Comparison of ENCODE assay signal across 8 cellular contexts in genomic region chr1:63920154-63921117, GRCh38.
DNase-seq lines count a peak whose midpoint lies in the region; ATAC-seq, FAIRE-seq and TF ChIP-seq lines count a peak whose summit lies in the region.

No MANE protein-coding gene starts in this region.

- no TSS peak for BruUV-seq in HepG2 (replicated peaks; lab: Mats Ljungman, UMichigan)

- no peaks in the 10 kb centered on the region for H4K20me1 ChIP-seq in HepG2 (ENCODE audit: insufficient read depth, low read length)

- H3K4me1 ChIP-seq in HepG2 (ENCODE audit: insufficient read depth, low read length) (peaks cover 5% of the 10 kb centered on the region; the same call in 1 of the 2 replicates), right lobe of liver (no peaks in the 10 kb centered on the region)

- no peak overlapping the region for H3K4me3 Mint-ChIP-seq in CD4-positive, alpha-beta T cell

- H3K27ac ChIP-seq in HepG2 (ENCODE audit: extremely low read length, insufficient read depth, low read length) (no peak overlapping the region), right lobe of liver (no peak overlapping the region)
- H3K27ac ChIP-seq in CD4-positive, alpha-beta T cell (ENCODE audit: low read depth, low read length) = no peak overlapping the region

- no peak for DNase-seq in HepG2 (ENCODE audit: low spot score)
- DNase-seq in right lobe of liver = no peak
- DNase-seq in SW480 (ENCODE audit: low spot score) = peak; percentile 65
- peak; percentile 96 for DNase-seq in iris pigment epithelial cell (ENCODE audit: low read depth)
- DNase-seq in NCI-H2107 treated with DMSO at 0.1 percent for 48 hours (lab: John Stamatoyannopoulos, UW; ENCODE audit: unreplicated experiment) = no peak
- DNase-seq in CD4-positive, alpha-beta T cell = no peak
- no peak for DNase-seq in NOMO-1 treated with dmso at 0.1 percent for 144 hours (lab: John Stamatoyannopoulos, UW; ENCODE audit: unreplicated experiment)
- no peak for DNase-seq in NCI-H526 (lab: John Stamatoyannopoulos, UW)

- H3K9me3 Mint-ChIP-seq in CD4-positive, alpha-beta T cell = no peaks in the 10 kb centered on the region

- in situ Hi-C loops in HepG2 (cut with HindIII; ENCODE audit: extremely low pct_ligation_motif_present, low pct_unique_long_range_greater_than_20kb) = loop anchor here (25.0 kb wide), 2 partner anchors 233 to 308 kb away; no protein-coding TSS in a partner anchor

- POLR2A ChIA-PET in HepG2 (lab: Yijun Ruan, JAX) = no interaction called here
- POLR2A ChIA-PET in CD4-positive, alpha-beta T cell (lab: Charles Lee) = no interaction called here

- H3K27me3 Mint-ChIP-seq in CD4-positive, alpha-beta T cell = no peaks in the 10 kb centered on the region

- WGBS in HepG2 (ENCODE audit: low lambda C conversion rate) = 58% methylated on average over 7 of the region's 7 CpGs
- WGBS in right lobe of liver (ENCODE audit: insufficient coverage, low coverage, low lambda C conversion rate, missing lambda C conversion rate) = 53% methylated on average over 6 of the region's 7 CpGs

- no peak for TF ChIP-seq RAD21 in HepG2 (CRISPR knock-in tag; IDR thresholded peaks at IDR 0.05)

- TF ChIP-seq EP300 in HepG2 (IDR thresholded peaks at IDR 0.05; ENCODE audit: low read depth in 2 of 2, low read length in 2 of 2) (no peak), HepG2 (CRISPR knock-in tag; IDR thresholded peaks at IDR 0.05; ENCODE audit: borderline replicate concordance) (no peak)

- H3K36me3 ChIP-seq in HepG2 (replicated peaks in 1 of 2; ENCODE audit: control insufficient read depth in 1 of 2, insufficient read depth in 2 of 2, low read length in 2 of 2) (no peaks in the 10 kb centered on the region), right lobe of liver (no peaks in the 10 kb centered on the region)

- H3K9me3 ChIP-seq in HepG2 (ENCODE audit: low read length) (no peaks in the 10 kb centered on the region), right lobe of liver (no peaks in the 10 kb centered on the region)
- no peaks in the 10 kb centered on the region for H3K9me3 ChIP-seq in CD4-positive, alpha-beta T cell (ENCODE audit: control insufficient read depth, low read length)

- H3K4me2 ChIP-seq in HepG2 (ENCODE audit: low read depth, low read length) = no peak overlapping the region

- TF ChIP-seq CTCF in HepG2 (CRISPR knock-in tag; IDR thresholded peaks at IDR 0.05) (no peak), right lobe of liver (IDR thresholded peaks at IDR 0.05) (no peak)
- no peak for TF ChIP-seq CTCF in CD4-positive, alpha-beta T cell (IDR thresholded peaks at IDR 0.05)

- H3K4me3 ChIP-seq in HepG2 (replicated peaks in 1 of 3; ENCODE audit: insufficient read depth in 1 of 3, low read depth in 2 of 3, low read length in 3 of 3) (no peak overlapping the region), right lobe of liver (no peak overlapping the region)

- ATAC-seq in HepG2 (peak; percentile 32; the same call in 1 of the 3 replicates), right lobe of liver (no peak)
- ATAC-seq in CD4-positive, alpha-beta T cell (ENCODE audit: poor library complexity) = no peak

- H3K27me3 ChIP-seq in HepG2 (ENCODE audit: control insufficient read depth in 1 of 2, insufficient read depth in 2 of 2, low read length in 2 of 2) (no peaks in the 10 kb centered on the region), right lobe of liver (no peaks in the 10 kb centered on the region)
- H3K27me3 ChIP-seq in CD4-positive, alpha-beta T cell (ENCODE audit: control insufficient read depth, insufficient read depth, low read length) = no peaks in the 10 kb centered on the region

- no peak overlapping the region for H3K9ac ChIP-seq in HepG2 (ENCODE audit: insufficient read depth, low read depth, low read length)

- TF ChIP-seq POLR2A in HepG2 (IDR thresholded peaks at IDR 0.05; ENCODE audit: insufficient read depth in 1 of 2, low read depth in 2 of 2, low read length in 2 of 2) (no peak), right lobe of liver (IDR thresholded peaks at IDR 0.05) (no peak)

- no peak overlapping the region for H2AFZ ChIP-seq in HepG2 (ENCODE audit: low read length)

- no peaks in the 10 kb centered on the region for H3K79me2 ChIP-seq in HepG2 (ENCODE audit: insufficient read depth, low read length)

- H3K4me1 Mint-ChIP-seq in CD4-positive, alpha-beta T cell (ENCODE audit: low read depth) = no peaks in the 10 kb centered on the region

- no peak overlapping the region for H3K27ac Mint-ChIP-seq in CD4-positive, alpha-beta T cell

- intact Hi-C loops in HepG2 (cut with micrococcal nuclease; ENCODE audit: unreplicated experiment) = no loop called here
- intact Hi-C loops in right lobe of liver (cut with DNase I) = no loop called here
- intact Hi-C loops in CD4-positive, alpha-beta T cell (cut with DNase I, micrococcal nuclease) = no loop called here

- no peak for FAIRE-seq in HepG2 (lab: Jason Lieb, UNC)

- H3K36me3 Mint-ChIP-seq in CD4-positive, alpha-beta T cell (ENCODE audit: low read depth) = no peaks in the 10 kb centered on the region

- CTCF ChIA-PET in HepG2 (lab: Yijun Ruan, JAX; ENCODE audit: low intra/inter-chr PET ratio, low total read pairs) = no interaction called here
- CTCF ChIA-PET in CD4-positive, alpha-beta T cell (lab: Charles Lee) = no interaction called here

TF ChIP-seq in HepG2, 621 proteins besides CTCF, POLR2A, EP300 and RAD21:
- TF ChIP-seq ZNF768 (CRISPR knock-in tag; IDR thresholded peaks at IDR 0.05) (no peak), HNF1B (CRISPR knock-in tag; IDR thresholded peaks at IDR 0.05) (no peak), ZEB1 (IDR thresholded peaks at IDR 0.05; ENCODE audit: insufficient replicate concordance, low read depth) (no peak), MAFK (conservative IDR thresholded peaks at IDR 0.05 in 1 of 2, IDR thresholded peaks at IDR 0.05 in 1 of 2; ENCODE audit: low read length in 2 of 2) (peak in 1 of 2 experiments; percentile 26; a peak in 1 of 4 replicates), SPEN (CRISPR knock-in tag; IDR thresholded peaks at IDR 0.05; ENCODE audit: low read depth) (no peak), THAP9 (CRISPR knock-in tag; IDR thresholded peaks at IDR 0.05; ENCODE audit: borderline replicate concordance) (no peak)

Comparison
In these comparisons a context has a peak if more than half of its experiments do, and no peak if none do; other contexts are left out.
1. DNase-seq: peak in SW480 (single experiment) and iris pigment epithelial cell (single experiment); none in HepG2 (single experiment), right lobe of liver (0 of 3), NCI-H2107 treated with DMSO at 0.1 percent for 48 hours (single experiment), CD4-positive, alpha-beta T cell (0 of 10), NOMO-1 treated with dmso at 0.1 percent for 144 hours (single experiment) and NCI-H526 (0 of 2).